10 cellular contexts compared by ENCODE assay signal in the genomic region with DNA sequence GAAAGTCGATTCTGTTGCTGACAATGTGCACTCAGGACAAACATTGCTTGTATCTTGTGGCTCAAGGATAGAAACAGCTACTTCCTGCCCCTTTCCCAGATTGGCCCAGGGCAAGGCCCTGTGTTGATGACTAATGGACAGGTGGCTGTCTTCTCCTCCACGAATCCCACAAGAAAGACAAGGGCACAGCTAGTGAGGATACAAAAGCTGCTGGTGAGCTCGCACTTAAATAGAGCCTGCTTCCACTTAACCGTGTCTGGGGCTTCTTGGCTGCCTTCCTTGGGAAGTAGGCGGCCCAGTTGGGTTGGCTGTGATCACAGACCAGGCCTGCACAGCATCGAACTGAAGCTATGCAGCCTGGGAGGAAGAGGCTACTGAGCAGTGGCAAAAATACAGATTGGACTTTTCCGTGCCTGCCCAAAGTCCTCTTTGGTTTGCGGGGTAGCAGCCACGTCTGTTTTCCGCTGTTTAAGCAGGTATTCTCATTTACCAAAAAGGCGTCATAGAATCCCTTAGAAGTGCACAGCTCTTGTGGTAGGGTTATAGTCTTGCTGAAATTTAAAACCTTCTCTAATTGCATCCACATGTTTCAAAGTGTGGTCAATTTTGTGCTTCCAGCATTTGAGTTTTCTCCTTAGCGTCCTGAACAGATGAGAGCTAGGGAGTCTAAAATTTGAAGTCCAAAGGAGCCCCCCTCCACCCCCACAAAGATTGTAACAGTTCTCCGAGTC. TPM values are rescaled to one million over a fixed set of nuclear protein-coding genes. Genes with fewer than 3 reads are reported as not detected.
DNase-seq lines count a peak whose midpoint lies in the region; ATAC-seq and TF ChIP-seq lines count a peak whose summit lies in the region.
"Had no signal": no experiment of that assay in that cellular context is flagged by ENCODE, and none has a peak within 500 bp of the region (broad histone marks: within the 10 kb centered on the region; RNA-seq: fewer than 3 reads in every experiment).

No MANE protein-coding gene starts in this region.

- POLR2A ChIA-PET in MCF 10A (lab: Yijun Ruan, JAX) = interaction anchor here (0.7 to 11.2 kb wide), 40 partner anchors 8 to 297 kb away, joined by 3 to 525 read pairs (median 6); partner anchors contain the start of genes NAA20 and RIN2
- POLR2A ChIA-PET in activated CD4-positive, alpha-beta T cell treated with anti-CD3 and anti-CD28 coated beads for 36 hours (lab: Charles Lee) = no interaction called here

- peak overlapping the region; percentile 59 for H3K4me3 Mint-ChIP-seq in MCF 10A (ENCODE audit: unreplicated experiment)
- H3K4me3 Mint-ChIP-seq in activated T-cell treated with anti-CD3 and anti-CD28 coated beads, Interleukin-2, amount 50 U/mL, for 24 hours = no peak overlapping the region
- H3K4me3 Mint-ChIP-seq in activated CD4-positive, alpha-beta T cell treated with anti-CD3 and anti-CD28 coated beads for 36 hours = no peak overlapping the region
- H3K4me3 Mint-ChIP-seq: activated B cell treated with CpG ODN at 0.5 μM for 24 hours had no signal

- no peaks in the 10 kb centered on the region for H3K9me3 Mint-ChIP-seq in MCF 10A (ENCODE audit: unreplicated experiment)
- no peaks in the 10 kb centered on the region for H3K9me3 Mint-ChIP-seq in activated T-cell treated with anti-CD3 and anti-CD28 coated beads, Interleukin-2, amount 50 U/mL, for 24 hours
- no peaks in the 10 kb centered on the region for H3K9me3 Mint-ChIP-seq in activated CD4-positive, alpha-beta T cell treated with anti-CD3 and anti-CD28 coated beads for 36 hours (ENCODE audit: low read depth)
- H3K9me3 Mint-ChIP-seq: activated B cell treated with CpG ODN at 0.5 μM for 24 hours had no signal

- H3K9me3 ChIP-seq in HUES48 (ENCODE audit: control insufficient read depth, insufficient read depth, low read length) = no peaks in the 10 kb centered on the region
- no peaks in the 10 kb centered on the region for H3K9me3 ChIP-seq in thymus (ENCODE audit: control insufficient read depth)

- peak overlapping the region; percentile 86 for H3K27ac Mint-ChIP-seq in MCF 10A (ENCODE audit: low read depth, unreplicated experiment)
- no peak overlapping the region for H3K27ac Mint-ChIP-seq in activated T-cell treated with anti-CD3 and anti-CD28 coated beads, Interleukin-2, amount 50 U/mL, for 24 hours
- H3K27ac Mint-ChIP-seq in activated CD4-positive, alpha-beta T cell treated with anti-CD3 and anti-CD28 coated beads for 36 hours = no peak overlapping the region
- H3K27ac Mint-ChIP-seq: activated B cell treated with CpG ODN at 0.5 μM for 24 hours had no signal

- H3K36me3 ChIP-seq in HUES48 (ENCODE audit: control insufficient read depth, insufficient read depth, low read length) (no peaks in the 10 kb centered on the region), kidney epithelial cell (ENCODE audit: control insufficient read depth, insufficient read depth, low read length) (peaks cover 1% of the 10 kb centered on the region), thymus (ENCODE audit: control insufficient read depth, insufficient read depth) (no peaks in the 10 kb centered on the region)

- H3K27me3 ChIP-seq in HUES48 (ENCODE audit: control insufficient read depth, insufficient read depth, low read length) (0 out of 2 replicates have a peak, but pooled peaks cover 2% of the 10 kb centered on the region), kidney epithelial cell (ENCODE audit: control insufficient read depth, insufficient read depth, low read length) (no peaks in the 10 kb centered on the region), thymus (ENCODE audit: control insufficient read depth, insufficient read depth) (no peaks in the 10 kb centered on the region)

- no peak overlapping the region for H3K9ac ChIP-seq in HUES48 (ENCODE audit: low read depth, low read length)

- H3K27ac ChIP-seq in HUES48 (ENCODE audit: low read depth, low read length) (peak overlapping the region; percentile 83), thymus (ENCODE audit: low read depth) (peak overlapping the region; percentile 36)

- H3K4me1 ChIP-seq in HUES48 (ENCODE audit: control insufficient read depth, insufficient read depth, low read length) (peaks cover 22% of the 10 kb centered on the region), thymus (ENCODE audit: control insufficient read depth, insufficient read depth, low read length) (no peaks in the 10 kb centered on the region)

- TF ChIP-seq CTCF in MCF 10A (IDR thresholded peaks at IDR 0.05; ENCODE audit: unreplicated experiment) (no peak), kidney epithelial cell (IDR thresholded peaks at IDR 0.05; ENCODE audit: insufficient read depth, low read length, poor library complexity, severe bottlenecking) (no peak)

- H3K36me3 Mint-ChIP-seq in MCF 10A (ENCODE audit: insufficient read depth, unreplicated experiment) = peaks cover 74% of the 10 kb centered on the region
- H3K36me3 Mint-ChIP-seq in activated T-cell treated with anti-CD3 and anti-CD28 coated beads, Interleukin-2, amount 50 U/mL, for 24 hours (ENCODE audit: low read depth) = no peaks in the 10 kb centered on the region
- H3K36me3 Mint-ChIP-seq in activated CD4-positive, alpha-beta T cell treated with anti-CD3 and anti-CD28 coated beads for 36 hours (ENCODE audit: low read depth) = no peaks in the 10 kb centered on the region

- CTCF ChIA-PET in MCF 10A (lab: Yijun Ruan, JAX) = interaction anchor here (0.5 to 12.4 kb wide), 53 partner anchors 8 to 1434 kb away, joined by 3 to 258 read pairs (median 5); no protein-coding TSS in a partner anchor
- CTCF ChIA-PET in activated CD4-positive, alpha-beta T cell treated with anti-CD3 and anti-CD28 coated beads for 36 hours (lab: Charles Lee) = interaction anchor here (0.5 to 2.0 kb wide), 11 partner anchors 9 to 299 kb away, joined by 3 to 6 read pairs (median 3); no protein-coding TSS in a partner anchor

- BruUV-seq in MCF 10A (replicated peaks; lab: Mats Ljungman, UMichigan) = no TSS peak

- WGBS in thymus = 89% methylated on average over 13 of the region's 13 CpGs

- peak; percentile 88 for DNase-seq in MCF 10A (ENCODE audit: unreplicated experiment)
- DNase-seq in kidney epithelial cell (ENCODE audit: low read depth) = peak; percentile 61
- DNase-seq in DMS114 treated with DMSO at 0.1 percent for 48 hours (lab: John Stamatoyannopoulos, UW; ENCODE audit: unreplicated experiment) = no peak
- no peak for DNase-seq in activated T-cell treated with anti-CD3 and anti-CD28 coated beads, Interleukin-2, amount 50 U/mL, for 24 hours
- DNase-seq in activated CD4-positive, alpha-beta T cell treated with anti-CD3 and anti-CD28 coated beads for 36 hours = no peak
- DNase-seq: activated B cell treated with CpG ODN at 0.5 μM for 24 hours had no signal

- peaks cover 28% of the 10 kb centered on the region for H3K4me1 Mint-ChIP-seq in MCF 10A (ENCODE audit: insufficient read depth, unreplicated experiment)
- no peaks in the 10 kb centered on the region for H3K4me1 Mint-ChIP-seq in activated T-cell treated with anti-CD3 and anti-CD28 coated beads, Interleukin-2, amount 50 U/mL, for 24 hours (ENCODE audit: low read depth)
- H3K4me1 Mint-ChIP-seq in activated CD4-positive, alpha-beta T cell treated with anti-CD3 and anti-CD28 coated beads for 36 hours = no peaks in the 10 kb centered on the region
- H3K4me1 Mint-ChIP-seq: activated B cell treated with CpG ODN at 0.5 μM for 24 hours had no signal

- no peak for ATAC-seq in HG03378 (IDR thresholded peaks at IDR 0.05; ENCODE audit: unreplicated experiment)
- no peak for ATAC-seq in activated CD4-positive, alpha-beta T cell treated with anti-CD3 and anti-CD28 coated beads for 36 hours

- H3K27me3 Mint-ChIP-seq in MCF 10A (ENCODE audit: insufficient read depth, unreplicated experiment) = no peaks in the 10 kb centered on the region
- peaks cover 28% of the 10 kb centered on the region for H3K27me3 Mint-ChIP-seq in activated T-cell treated with anti-CD3 and anti-CD28 coated beads, Interleukin-2, amount 50 U/mL, for 24 hours
- H3K27me3 Mint-ChIP-seq in activated CD4-positive, alpha-beta T cell treated with anti-CD3 and anti-CD28 coated beads for 36 hours = peaks cover under 1% of the 10 kb centered on the region

- intact Hi-C loops in MCF 10A (cut with micrococcal nuclease) = loop anchor here (1.0 to 5.0 kb wide), 4 partner anchors 17 to 109 kb away; no protein-coding TSS in a partner anchor
- intact Hi-C loops in activated CD4-positive, alpha-beta T cell treated with anti-CD3 and anti-CD28 coated beads for 36 hours (cut with DNase I, micrococcal nuclease) = loop anchor here in 1 of 2 experiments (2.0 kb wide), 1 partner anchor 301 kb away; no protein-coding TSS in a partner anchor

- no peak overlapping the region for H3K4me3 ChIP-seq in HUES48 (ENCODE audit: low read depth, low read length)
- H3K4me3 ChIP-seq in kidney epithelial cell (ENCODE audit: low read depth, low read length) = no peak overlapping the region
- no peak overlapping the region for H3K4me3 ChIP-seq in thymus (ENCODE audit: low read length)

RNA-seq across cellular contexts. Expression of gene NAA20, which starts 23.1 kb away (rescaled TPM):
- total RNA-seq in MCF 10A (2022) = 109 and 126 TPM in 2 replicates
- total RNA-seq in kidney epithelial cell = 53.6 and 54.9 TPM in 2 replicates
- 105 TPM for polyA plus RNA-seq in thymus
- 10 to 100 TPM; 58.6 to 88.7 TPM for total RNA-seq in activated CD4-positive, alpha-beta T cell treated with anti-CD3 and anti-CD28 coated beads for 36 hours

RNA-seq across cellular contexts. Expression of gene CRNKL1, which starts 58.2 kb away (rescaled TPM):
- total RNA-seq in MCF 10A (2022) (19.4 and 20.1 TPM in 2 replicates), kidney epithelial cell (18.3 and 22.4 TPM in 2 replicates)
- 27.7 TPM for polyA plus RNA-seq in thymus
- total RNA-seq in activated CD4-positive, alpha-beta T cell treated with anti-CD3 and anti-CD28 coated beads for 36 hours = 10 to 100 TPM; 19.9 to 22.2 TPM

RNA-seq across cellular contexts. Expression of gene CFAP61, which starts 58.2 kb away (rescaled TPM):
- total RNA-seq in MCF 10A (2022) = 1.4 and 1.5 TPM in 2 replicates
- 0.14 TPM in 1 of 2 replicates, not detected in the other for total RNA-seq in kidney epithelial cell
- polyA plus RNA-seq in thymus = 0.23 TPM
- total RNA-seq in activated CD4-positive, alpha-beta T cell treated with anti-CD3 and anti-CD28 coated beads for 36 hours = under 1 TPM; 0.39 to 0.51 TPM
- total RNA-seq: activated B cell treated with CpG ODN at 0.5 μM for 24 hours, glomerular endothelial cell had no signal

Comparison
In these comparisons a context has a peak if more than half of its experiments do, and no peak if none do; other contexts are left out.
1. DNase-seq: peak in MCF 10A (single experiment) and kidney epithelial cell (single experiment); none in DMS114 treated with DMSO at 0.1 percent for 48 hours (single experiment), activated T-cell treated with anti-CD3 and anti-CD28 coated beads, Interleukin-2, amount 50 U/mL, for 24 hours (single experiment) and activated CD4-positive, alpha-beta T cell treated with anti-CD3 and anti-CD28 coated beads for 36 hours (single experiment).